8 cellular contexts compared by ENCODE assay signal in genomic region chr13:40440990-40441820, GRCh38.
A peak's percentile ranks its signal among the peaks of the same experiment; 100 is the strongest.
DNase-seq lines count a peak whose midpoint lies in the region; ATAC-seq and TF ChIP-seq lines count a peak whose summit lies in the region.

No MANE protein-coding gene starts in this region.

- no peak overlapping the region for H3K27ac Mint-ChIP-seq in natural killer cell

- TF ChIP-seq CTCF in ascending aorta (IDR thresholded peaks at IDR 0.05) (no peak), natural killer cell (IDR thresholded peaks at IDR 0.05) (no peak), GM10266 (IDR thresholded peaks at IDR 0.05; ENCODE audit: control insufficient read depth, insufficient read depth, low read depth, missing control alignments) (no peak)

- DNase-seq in Caki2 (ENCODE audit: low read depth) (peak; percentile 21), ascending aorta (ENCODE audit: low spot score in 2 of 2) (peak in 1 of 2 donors; percentile 87), left ventricle myocardium superior (peak; percentile 87), pulmonary artery endothelial cell (ENCODE audit: low read depth, low spot score) (peak; percentile 72), natural killer cell (no peak), GM10266 (ENCODE audit: extremely low spot score) (no peak)

- peaks cover 0 to 3% of the 10 kb centered on the region in 2 donors for H3K27me3 Mint-ChIP-seq in natural killer cell (ENCODE audit: low read depth in 2 of 2)

- H3K27me3 ChIP-seq in ascending aorta, result no peaks in the 10 kb centered on the region

- no peaks in the 10 kb centered on the region for H3K36me3 Mint-ChIP-seq in natural killer cell

- in situ Hi-C loops in Caki2 (cut with HindIII; ENCODE audit: low pct_unique_long_range_greater_than_20kb, low sequenced_read_pairs), result no loop called here

- H3K36me3 ChIP-seq in ascending aorta, result no peaks in the 10 kb centered on the region

- peak overlapping the region; percentile 71 to 76 for H3K27ac ChIP-seq in ascending aorta

- no peak overlapping the region for H3K4me3 ChIP-seq in ascending aorta

- no peaks in the 10 kb centered on the region for H3K9me3 Mint-ChIP-seq in natural killer cell

- H3K4me1 ChIP-seq in ascending aorta, result peaks cover 4 to 25% of the 10 kb centered on the region in 2 donors

- H3K4me3 Mint-ChIP-seq in natural killer cell, result no peak overlapping the region

- H3K4me1 Mint-ChIP-seq in natural killer cell, result peaks cover 9 to 12% of the 10 kb centered on the region in 2 donors

- ATAC-seq in left ventricle myocardium superior, result peak; percentile 76
- no peak for ATAC-seq in GM19463 (IDR thresholded peaks at IDR 0.05; ENCODE audit: unreplicated experiment)
- ATAC-seq in HG02610 (IDR thresholded peaks at IDR 0.05; ENCODE audit: unreplicated experiment), result no peak
- no peak for ATAC-seq in natural killer cell

- H3K9me3 ChIP-seq in ascending aorta, result no peaks in the 10 kb centered on the region

- intact Hi-C loops in ascending aorta (cut with DNase I) (loop anchor here (5.0 kb wide), 2 partner anchors 36 to 39 kb away; no protein-coding TSS in a partner anchor), left ventricle myocardium superior (cut with micrococcal nuclease) (no loop called here), natural killer cell (cut with micrococcal nuclease) (no loop called here)

Comparison
In these comparisons a context has a peak if more than half of its experiments do, and no peak if none do; other contexts are left out.
1. DNase-seq: peak in Caki2 (single experiment), left ventricle myocardium superior (single experiment) and pulmonary artery endothelial cell (single experiment); none in natural killer cell (single experiment) and GM10266 (single experiment).